In the genomic region with DNA sequence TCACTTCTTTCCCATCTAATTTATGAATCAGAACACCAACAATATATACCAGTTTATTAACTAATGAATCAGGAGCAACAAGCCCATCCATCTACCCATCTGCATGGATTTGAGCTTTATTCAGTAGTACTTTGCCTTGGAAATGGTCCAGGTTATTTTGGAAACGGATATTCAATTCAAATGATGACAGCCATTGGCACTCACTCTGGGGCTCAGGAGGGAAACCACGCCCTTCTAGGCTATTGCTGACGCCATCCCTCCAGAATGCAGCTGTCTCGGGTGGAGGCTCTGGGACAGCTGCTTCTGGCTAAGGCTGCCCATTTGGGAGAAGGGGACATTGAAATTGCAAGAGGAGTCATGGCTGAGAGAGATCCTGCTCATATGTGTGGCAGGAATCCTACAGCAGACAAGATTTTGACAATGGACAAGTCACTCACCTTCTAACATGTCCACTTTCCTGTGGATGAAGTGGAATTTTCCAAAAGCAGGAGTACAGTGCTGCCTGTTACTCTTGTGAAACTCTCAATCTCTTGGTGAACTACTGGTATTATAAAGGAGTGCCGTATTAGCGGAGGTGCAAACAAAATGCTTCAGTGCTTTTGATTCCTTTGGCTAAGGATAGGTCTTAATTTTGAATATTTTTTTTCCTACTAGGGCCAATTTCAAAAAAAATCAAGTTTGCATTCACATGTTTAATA, we compare ENCODE assay signal across 8 cellular contexts. TPM values are rescaled to one million over a fixed set of nuclear protein-coding genes. Genes with fewer than 3 reads are reported as not detected.
DNase-seq lines count a peak whose midpoint lies in the region; ATAC-seq and TF ChIP-seq lines count a peak whose summit lies in the region.

No MANE protein-coding gene starts in this region.

- peak overlapping the region; percentile 65 for H3K56ac ChIP-seq in IMR-90 (ENCODE audit: extremely low read depth, insufficient read depth, low read length)

- no peak overlapping the region for H3K9ac ChIP-seq in IMR-90 (ENCODE audit: low read depth, low read length)

- H2BK20ac ChIP-seq in IMR-90 (ENCODE audit: low read depth, low read length) = peak overlapping the region; percentile 95

- POLR2A ChIA-PET in IMR-90 (lab: Charles Lee; ENCODE audit: unreplicated experiment) = no interaction called here

- H2BK15ac ChIP-seq in IMR-90 (ENCODE audit: low read depth, low read length) = peak overlapping the region; percentile 91

- no peaks in the 10 kb centered on the region for H3K36me3 Mint-ChIP-seq in chondrocyte (ENCODE audit: low read depth)

- H4K5ac ChIP-seq in IMR-90 (ENCODE audit: low read depth, low read length) = peak overlapping the region; percentile 28; the same call in 1 of the 2 replicates

- CTCF ChIA-PET in IMR-90 (lab: Yijun Ruan, JAX) = interaction anchor here (0.6 to 1.1 kb wide), 2 partner anchors 38 to 43 kb away, joined by 3 read pairs; no protein-coding TSS in a partner anchor

- H2AFZ ChIP-seq in IMR-90 (replicated peaks; ENCODE audit: low read length, poor library complexity) = peak overlapping the region; percentile 56

- H3K14ac ChIP-seq in IMR-90 (replicated peaks; ENCODE audit: low read depth, low read length) = peak overlapping the region; percentile 90

- dilution Hi-C loops in IMR-90 (cut with HindIII; ENCODE audit: low sequenced_read_pairs, unreplicated experiment) = no loop called here

- no TSS peak for BruUV-seq in IMR-90 (replicated peaks; lab: Mats Ljungman, UMichigan)

- TF ChIP-seq POLR2A in IMR-90 (IDR thresholded peaks at IDR 0.05; ENCODE audit: low read depth, low read length) = no peak

- H3K27me3 ChIP-seq in IMR-90 (ENCODE audit: control insufficient read depth, insufficient read depth, low read length) (no peaks in the 10 kb centered on the region), lower lobe of right lung (ENCODE audit: low read depth) (no peaks in the 10 kb centered on the region)

- intact Hi-C loops in IMR-90 (cut with micrococcal nuclease) = loop anchor here (2.0 kb wide), 1 partner anchor 25 kb away; no protein-coding TSS in a partner anchor
- intact Hi-C loops in lower lobe of right lung (cut with DNase I) = no loop called here

- no peak overlapping the region for H3K4me3 ChIP-seq in IMR-90 (ENCODE audit: insufficient read depth, low read depth, low read length)
- H3K4me3 ChIP-seq in lower lobe of right lung = no peak overlapping the region

- H2BK120ac ChIP-seq in IMR-90 (ENCODE audit: low read depth, low read length) = peak overlapping the region; percentile 93

- H3K36me3 ChIP-seq in IMR-90 (ENCODE audit: control insufficient read depth, insufficient read depth, low read length) = no peaks in the 10 kb centered on the region
- H3K36me3 ChIP-seq in lower lobe of right lung = no peaks in the 10 kb centered on the region

- H3K9me3 ChIP-seq in IMR-90 (ENCODE audit: control insufficient read depth, insufficient read depth, low read length) = no peaks in the 10 kb centered on the region
- no peaks in the 10 kb centered on the region for H3K9me3 ChIP-seq in lower lobe of right lung

- H3K4me1 Mint-ChIP-seq in chondrocyte (ENCODE audit: low read depth) = peaks cover 81% of the 10 kb centered on the region

- peak overlapping the region; percentile 95 for H3K4ac ChIP-seq in IMR-90 (ENCODE audit: low read depth, low read length)

- peak overlapping the region; percentile 25; the same call in 1 of the 2 replicates for H3K18ac ChIP-seq in IMR-90 (ENCODE audit: low read depth, low read length)

- WGBS in IMR-90 (ENCODE audit: extremely low coverage in 2 of 2, insufficient read length in 1 of 2), 2 experiments = 0% methylated on average over 3 of the region's 6 CpGs; no CpG with 5 or more reads in 1 of the 2 experiments

- no peaks in the 10 kb centered on the region for H3K27me3 Mint-ChIP-seq in chondrocyte (ENCODE audit: low read depth)

- ATAC-seq in IMR-90 (ENCODE audit: low read depth) (peak; percentile 93), lower lobe of right lung (peak; percentile 90 to 91), GM21423 (IDR thresholded peaks at IDR 0.05; ENCODE audit: unreplicated experiment) (no peak), GM21576 (IDR thresholded peaks at IDR 0.05; ENCODE audit: unreplicated experiment) (no peak), HG02840 (IDR thresholded peaks at IDR 0.05; ENCODE audit: low FRiP score, unreplicated experiment) (no peak), HG03045 (IDR thresholded peaks at IDR 0.05; ENCODE audit: unreplicated experiment) (no peak)

- H3K4me3 Mint-ChIP-seq in chondrocyte (ENCODE audit: unreplicated experiment) = peak overlapping the region; percentile 35

- peak overlapping the region; percentile 78 for H3K23ac ChIP-seq in IMR-90 (ENCODE audit: low read depth, low read length)

- TF ChIP-seq CTCF in IMR-90 (conservative IDR thresholded peaks at IDR 0.05; ENCODE audit: low read depth, low read length) (no peak), chondrocyte (IDR thresholded peaks at IDR 0.05) (peak; percentile 7), lower lobe of right lung (IDR thresholded peaks at IDR 0.05) (no peak)

- in situ Hi-C loops in IMR-90 (cut with MboI; ENCODE audit: low sequenced_read_pairs) = no loop called here

- H4K8ac ChIP-seq in IMR-90 (ENCODE audit: low read depth in 2 of 2, low read length in 2 of 2) = peak overlapping the region; percentile 14 to 96; a peak in 2 of 4 replicates

- no peaks in the 10 kb centered on the region for H3K9me3 Mint-ChIP-seq in chondrocyte (ENCODE audit: low read depth)

- peak overlapping the region; percentile 45; the same call in 1 of the 2 replicates for H3K27ac ChIP-seq in IMR-90 (ENCODE audit: insufficient read depth, low read length)
- H3K27ac ChIP-seq in lower lobe of right lung = peak overlapping the region; percentile 81

- H3K4me2 ChIP-seq in IMR-90 (ENCODE audit: low read depth, low read length) = peak overlapping the region; percentile 27; the same call in 1 of the 2 replicates

- H3K4me1 ChIP-seq in IMR-90 (ENCODE audit: control insufficient read depth, insufficient read depth, low read length) (peaks cover 13% of the 10 kb centered on the region), lower lobe of right lung (peaks cover 56% of the 10 kb centered on the region)

- peak overlapping the region; percentile 84 for H2AK5ac ChIP-seq in IMR-90 (ENCODE audit: low read depth, low read length)

- peak; percentile 65 for DNase-seq in 8988T
- peak; percentile 90 for DNase-seq in IMR-90
- no peak for DNase-seq in chondrocyte (ENCODE audit: low spot score)
- DNase-seq in lower lobe of right lung = peak; percentile 63

- H3K9me1 ChIP-seq in IMR-90 (ENCODE audit: insufficient read depth, low read length) = peaks cover 33% of the 10 kb centered on the region

- H4K20me1 ChIP-seq in IMR-90 (ENCODE audit: insufficient read depth, low read length) = no peaks in the 10 kb centered on the region

- H2BK5ac ChIP-seq in IMR-90 (ENCODE audit: low read depth, low read length, poor library complexity, severe bottlenecking) = peak overlapping the region; percentile 93

- TF ChIP-seq RAD21 in IMR-90 (IDR thresholded peaks at IDR 0.05; ENCODE audit: low read length) = no peak

- H4K91ac ChIP-seq in IMR-90 (ENCODE audit: insufficient read depth, low read depth, low read length) = peak overlapping the region; percentile 97

- peaks cover 30 to 69% of the 10 kb centered on the region in 2 experiments; a peak in 3 of 4 replicates for H3K79me1 ChIP-seq in IMR-90 (ENCODE audit: low read depth in 1 of 2, low read length in 2 of 2)

- H2AK9ac ChIP-seq in IMR-90 (replicated peaks; ENCODE audit: low read depth, low read length, poor library complexity) = peak overlapping the region; percentile 87

- peak overlapping the region; percentile 99 for H3K27ac Mint-ChIP-seq in chondrocyte (ENCODE audit: unreplicated experiment)

TF ChIP-seq in IMR-90, 13 proteins besides CTCF, POLR2A, EP300 and RAD21:
- TF ChIP-seq FOS (IDR thresholded peaks at IDR 0.05; ENCODE audit: low read depth, low read length) = no peak
- no peak for TF ChIP-seq SMC3 (IDR thresholded peaks at IDR 0.05; ENCODE audit: low read depth, low read length)
- TF ChIP-seq, protein P1, sequence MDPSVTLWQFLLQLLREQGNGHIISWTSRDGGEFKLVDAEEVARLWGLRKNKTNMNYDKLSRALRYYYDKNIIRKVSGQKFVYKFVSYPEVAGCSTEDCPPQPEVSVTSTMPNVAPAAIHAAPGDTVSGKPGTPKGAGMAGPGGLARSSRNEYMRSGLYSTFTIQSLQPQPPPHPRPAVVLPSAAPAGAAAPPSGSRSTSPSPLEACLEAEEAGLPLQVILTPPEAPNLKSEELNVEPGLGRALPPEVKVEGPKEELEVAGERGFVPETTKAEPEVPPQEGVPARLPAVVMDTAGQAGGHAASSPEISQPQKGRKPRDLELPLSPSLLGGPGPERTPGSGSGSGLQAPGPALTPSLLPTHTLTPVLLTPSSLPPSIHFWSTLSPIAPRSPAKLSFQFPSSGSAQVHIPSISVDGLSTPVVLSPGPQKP (IDR thresholded peaks at IDR 0.05; ENCODE audit: borderline replicate concordance, low read depth, low read length) = no peak
- TF ChIP-seq CHD1 (IDR thresholded peaks at IDR 0.05; ENCODE audit: low read depth, low read length) = no peak
- TF ChIP-seq, protein P2, sequence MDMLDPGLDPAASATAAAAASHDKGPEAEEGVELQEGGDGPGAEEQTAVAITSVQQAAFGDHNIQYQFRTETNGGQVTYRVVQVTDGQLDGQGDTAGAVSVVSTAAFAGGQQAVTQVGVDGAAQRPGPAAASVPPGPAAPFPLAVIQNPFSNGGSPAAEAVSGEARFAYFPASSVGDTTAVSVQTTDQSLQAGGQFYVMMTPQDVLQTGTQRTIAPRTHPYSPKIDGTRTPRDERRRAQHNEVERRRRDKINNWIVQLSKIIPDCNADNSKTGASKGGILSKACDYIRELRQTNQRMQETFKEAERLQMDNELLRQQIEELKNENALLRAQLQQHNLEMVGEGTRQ (IDR thresholded peaks at IDR 0.05; ENCODE audit: low read depth, low read length) = no peak
- TF ChIP-seq CEBPB (IDR thresholded peaks at IDR 0.05; ENCODE audit: low read depth, low read length) = peak; percentile 14; the same call in 1 of the 2 replicates
- no peak for TF ChIP-seq BHLHE40 (IDR thresholded peaks at IDR 0.05; ENCODE audit: low read depth, low read length)

RNA-seq across cellular contexts. Expression of gene TRAK1, which starts 29.3 kb away (rescaled TPM):
- 26.7 and 28.1 TPM in 2 replicates for total RNA-seq in IMR-90 (2012; rRNA removed)
- polyA plus RNA-seq in IMR-90 (2012; rRNA removed) = 21.7 and 25.6 TPM in 2 replicates
- 11.6 and 17.8 TPM in 2 replicates for polyA plus RNA-seq in IMR-90 (2012; cell fraction: cytosol; rRNA removed)
- polyA plus RNA-seq in IMR-90 (2012; cell fraction: nucleus; rRNA removed; ENCODE audit: low replicate concordance) = 30.8 and 31.5 TPM in 2 replicates
- total RNA-seq in chondrocyte = 38.1 to 53.7 TPM (median 51.2 TPM) in 3 replicates
- total RNA-seq in lower lobe of right lung = 50.6 TPM

Comparison
In these comparisons a context has a peak if more than half of its experiments do, and no peak if none do; other contexts are left out.
1. ATAC-seq: peak in IMR-90 (single experiment) and lower lobe of right lung (2 of 2); none in GM21423 (single experiment), GM21576 (single experiment), HG02840 (single experiment) and HG03045 (single experiment).